Comparison of ENCODE assay signal across 1 cellular context in the genomic region with DNA sequence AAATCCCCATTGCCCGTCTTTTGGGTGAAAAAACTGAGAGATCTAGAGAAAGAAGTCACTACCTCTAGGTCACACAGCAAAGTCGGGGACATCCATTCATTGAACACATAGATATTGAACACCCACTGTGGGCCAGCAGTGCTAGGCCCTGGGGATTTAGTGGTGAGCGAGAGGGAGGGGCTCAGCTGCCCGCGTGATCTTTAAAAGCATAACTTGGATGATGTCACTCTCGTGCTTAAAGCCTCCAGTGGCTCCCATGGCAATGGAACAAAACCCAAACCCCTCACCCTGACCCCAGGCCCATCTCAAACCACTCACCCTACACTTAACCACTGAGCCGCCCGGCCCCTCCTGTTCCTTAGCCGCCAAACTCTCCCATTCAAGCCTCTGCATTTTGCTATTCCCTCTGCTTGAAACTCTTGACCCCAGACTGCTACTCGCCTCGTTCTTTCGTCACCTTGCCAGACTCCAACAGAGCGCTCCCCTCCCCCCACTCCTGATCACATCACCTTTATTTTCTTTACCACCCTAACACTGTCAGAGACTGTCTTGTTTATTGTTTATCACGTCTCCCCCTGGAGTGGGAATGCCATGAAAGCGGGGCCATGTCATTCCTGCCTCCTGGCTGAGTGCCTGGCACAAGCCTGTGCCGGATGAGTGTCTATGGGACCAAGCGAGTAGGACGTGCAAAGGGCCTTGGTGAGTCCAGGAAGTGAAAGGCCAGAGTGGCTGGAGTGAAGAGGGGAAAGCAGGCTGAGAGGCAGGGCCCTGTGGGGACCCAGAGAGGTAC.
TF ChIP-seq lines count a peak whose summit lies in the region.

No MANE protein-coding gene starts in this region.

TF ChIP-seq in H1, 55 proteins besides CTCF, POLR2A, EP300 and RAD21:
- TF ChIP-seq CHD2 (IDR thresholded peaks at IDR 0.05; ENCODE audit: low read length) (no peak), PHF8 (conservative IDR thresholded peaks at IDR 0.05; ENCODE audit: low read depth, low read length) (0 out of 2 replicates have a peak, but pooled peaks have one; percentile 14), SP1 (IDR thresholded peaks at IDR 0.05; ENCODE audit: low read depth, low read length) (peak; percentile 23; the same call in 1 of the 2 replicates), CHD1 (IDR thresholded peaks at IDR 0.05; ENCODE audit: low read depth, low read length) (no peak), KDM4A (IDR thresholded peaks at IDR 0.05; ENCODE audit: low read depth, low read length, severe bottlenecking) (peak; percentile 14)
